Comparison of ENCODE assay signal across 10 cellular contexts in genomic region chr2:217289909-217290283, GRCh38.
DNase-seq lines count a peak whose midpoint lies in the region; TF ChIP-seq lines count a peak whose summit lies in the region.
"Had no signal": no experiment of that assay in that cellular context is flagged by ENCODE, and none has a peak within 500 bp of the region (broad histone marks: within the 10 kb centered on the region; RNA-seq: fewer than 3 reads in every experiment).

No MANE protein-coding gene starts in this region.

- DNase-seq in ELR (ENCODE audit: low read depth), result peak; percentile 51
- peak; percentile 75 for DNase-seq in NCI-H226
- peak; percentile 29 for DNase-seq in nephron progenitor cell
- DNase-seq in activated CD4-positive, CD25-positive, alpha-beta regulatory T cell treated with anti-CD3 and anti-CD28 coated beads, Interleukin-2, amount 50 U/mL, for 72 hours, result no peak
- no peak for DNase-seq in COLO829 (ENCODE audit: low spot score)
- DNase-seq in activated gamma-delta T cell (lab: John Stamatoyannopoulos, UW), result no peak
- no peak for DNase-seq in spleen
- DNase-seq: DMS 273 treated with DMSO at 0.1 percent for 48 hours, stomach had no signal

- no peak for TF ChIP-seq CTCF in nephron progenitor cell (IDR thresholded peaks at IDR 0.05)
- no peak for TF ChIP-seq CTCF in spleen (IDR thresholded peaks at IDR 0.05 in 8 of 11, conservative IDR thresholded peaks at IDR 0.05 in 3 of 11)

- H3K27ac Mint-ChIP-seq in nephron progenitor cell, result peak overlapping the region; percentile 98

- H3K36me3 ChIP-seq in ectodermal cell (ENCODE audit: control insufficient read depth, insufficient read depth, low read length), result no peaks in the 10 kb centered on the region
- H3K36me3 ChIP-seq in spleen, result peaks cover 0 to 12% (median 0%) of the 10 kb centered on the region in 6 donors
- H3K36me3 ChIP-seq: stomach had no signal

- H3K4me3 ChIP-seq in ectodermal cell (ENCODE audit: insufficient read depth, low read depth, low read length) (no peak overlapping the region), spleen (no peak overlapping the region)
- H3K4me3 ChIP-seq: stomach had no signal

- no peaks in the 10 kb centered on the region for H3K9me3 ChIP-seq in ectodermal cell (ENCODE audit: control insufficient read depth, low read length)
- H3K9me3 ChIP-seq in spleen, result no peaks in the 10 kb centered on the region
- H3K9me3 ChIP-seq: stomach had no signal

- H3K36me3 Mint-ChIP-seq in nephron progenitor cell (ENCODE audit: low read depth), result peaks cover 21% of the 10 kb centered on the region

- H3K9me3 Mint-ChIP-seq in nephron progenitor cell, result peaks cover 41% of the 10 kb centered on the region

- peaks cover 12% of the 10 kb centered on the region for H3K27me3 Mint-ChIP-seq in nephron progenitor cell (ENCODE audit: low read depth, poor library complexity)

- peak overlapping the region; percentile 46 for H3K4me3 Mint-ChIP-seq in nephron progenitor cell

- H3K27ac ChIP-seq in ectodermal cell (ENCODE audit: insufficient read depth, low read depth, low read length, poor library complexity, severe bottlenecking) (peak overlapping the region; percentile 95), spleen (no peak overlapping the region)
- H3K27ac ChIP-seq: stomach had no signal

- 17 to 37% methylated on average over 2 of the region's 2 CpGs for WGBS in ectodermal cell, 2 experiments
- WGBS in spleen, 5 donors, result 59 to 84% (median 73%) methylated on average over 2 of the region's 2 CpGs

- intact Hi-C loops in spleen (cut with DNase I; ENCODE audit: low total_unique reads), result no loop called here

- H3K4me1 Mint-ChIP-seq in nephron progenitor cell, result peaks cover 31% of the 10 kb centered on the region

- no peak for TF ChIP-seq POLR2A in spleen (IDR thresholded peaks at IDR 0.05)

- H3K27me3 ChIP-seq in ectodermal cell (ENCODE audit: control insufficient read depth, insufficient read depth, low read length, poor library complexity, severe bottlenecking) (no peaks in the 10 kb centered on the region), spleen (replicated peaks in 1 of 7) (no peaks in the 10 kb centered on the region)
- H3K27me3 ChIP-seq: stomach had no signal

- H3K4me1 ChIP-seq in ectodermal cell (ENCODE audit: control insufficient read depth, insufficient read depth, low read length) (peaks cover 18% of the 10 kb centered on the region), spleen (peaks cover 0 to 7% (median 2%) of the 10 kb centered on the region in 6 donors)

Comparison
In these comparisons a context has a peak if more than half of its experiments do, and no peak if none do; other contexts are left out.
1. DNase-seq: peak in ELR (single experiment), NCI-H226 (single experiment) and nephron progenitor cell (single experiment); none in activated CD4-positive, CD25-positive, alpha-beta regulatory T cell treated with anti-CD3 and anti-CD28 coated beads, Interleukin-2, amount 50 U/mL, for 72 hours (single experiment), COLO829 (single experiment), activated gamma-delta T cell (single experiment) and spleen (single experiment).